In the genomic region with DNA sequence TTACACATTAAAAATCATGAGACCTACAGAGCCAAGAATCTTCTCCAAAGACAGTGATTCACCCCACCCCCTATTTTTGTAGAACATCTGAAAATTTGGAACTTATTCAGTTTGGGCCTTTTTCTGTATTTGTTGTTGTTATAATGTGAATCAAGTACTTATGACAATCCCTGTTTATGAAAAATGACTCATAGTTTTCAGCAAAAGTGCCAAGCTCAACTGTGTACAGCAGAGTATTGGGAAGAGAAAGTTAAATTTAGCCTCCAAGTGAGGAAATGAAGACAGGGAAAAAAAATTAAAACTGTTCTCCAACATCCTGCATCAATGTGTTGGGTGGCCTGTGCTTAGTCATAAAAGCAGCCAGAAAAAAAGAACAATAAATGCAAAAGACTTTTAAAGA, we compare ENCODE assay signal across 17 cellular contexts. TPM values are rescaled to one million over a fixed set of nuclear protein-coding genes. Genes with fewer than 3 reads are reported as not detected.
"Had no signal": no experiment of that assay in that cellular context is flagged by ENCODE, and none has a peak within 500 bp of the region (broad histone marks: within the 10 kb centered on the region; RNA-seq: fewer than 3 reads in every experiment).

No MANE protein-coding gene starts in this region.

- H3K9me3 ChIP-seq: adrenal gland, body of pancreas, left ventricle myocardium inferior, psoas muscle, right lobe of liver, upper lobe of right lung had no signal

- H3K4me1 ChIP-seq: body of pancreas, left ventricle myocardium inferior, psoas muscle, right lobe of liver, upper lobe of right lung had no signal

- H3K4me3 ChIP-seq: adrenal gland, body of pancreas, left ventricle myocardium inferior, psoas muscle, right lobe of liver, upper lobe of right lung had no signal

- H3K27me3 ChIP-seq: adrenal gland, body of pancreas, right lobe of liver, upper lobe of right lung had no signal

- ATAC-seq: activated CD4-positive, CD25-positive, alpha-beta regulatory T cell treated with anti-CD3 and anti-CD28 coated beads, Interleukin-2, amount 50 U/mL, for 24 hours; body of pancreas; effector memory CD8-positive, alpha-beta T cell; psoas muscle; upper lobe of right lung had no signal

- FAIRE-seq: frontal cortex, kidney had no signal

- H3K27ac Mint-ChIP-seq: activated T-helper 2 cell treated with anti-CD3 and anti-CD28 coated beads, Interferon-gamma antibody, Interleukin-2, Interleukin-4, amounts not matched to agents 10 μg/mL and 5 μg/mL and 100 μg/mL, durations not matched to agents 14 hours and 24 hours and 36 hours; effector memory CD8-positive, alpha-beta T cell; nephron progenitor cell had no signal

- H3K9me3 Mint-ChIP-seq: activated T-helper 2 cell treated with anti-CD3 and anti-CD28 coated beads, Interferon-gamma antibody, Interleukin-2, Interleukin-4, amounts not matched to agents 10 μg/mL and 5 μg/mL and 100 μg/mL, durations not matched to agents 14 hours and 24 hours and 36 hours; nephron progenitor cell had no signal

- H3K36me3 ChIP-seq: adrenal gland, left ventricle myocardium inferior, right lobe of liver, upper lobe of right lung had no signal

- H3K4me3 Mint-ChIP-seq: effector memory CD8-positive, alpha-beta T cell; nephron progenitor cell had no signal

- H3K27ac ChIP-seq: adrenal gland, body of pancreas, left ventricle myocardium inferior, psoas muscle, right lobe of liver, upper lobe of right lung had no signal

- DNase-seq: activated naive CD4-positive, alpha-beta T cell treated with anti-CD3 and anti-CD28 coated beads, Interleukin-2, amount 50 U/mL, for 16 hours; body of pancreas; effector memory CD8-positive, alpha-beta T cell; kidney; left ventricle myocardium inferior; mesenchymal stem cell; nephron progenitor cell; psoas muscle; right lobe of liver; stimulated activated CD4-positive, alpha-beta T cell treated with anti-CD3 and anti-CD28 coated beads, Interleukin-12 subunit alpha, Interleukin-12 subunit beta, amount 100 ng/mL, for 4 hours; stimulated activated naive CD4-positive, alpha-beta T cell; upper lobe of right lung had no signal

- H3K27me3 Mint-ChIP-seq: effector memory CD8-positive, alpha-beta T cell had no signal

- H3K4me1 Mint-ChIP-seq: nephron progenitor cell had no signal

RNA-seq across cellular contexts. Expression of a gene that starts 46.2 kb away (rescaled TPM):
- total RNA-seq: activated T-helper 2 cell treated with anti-CD3 and anti-CD28 coated beads, Interferon-gamma antibody, Interleukin-2, Interleukin-4, amounts not matched to agents 10 μg/mL and 5 μg/mL and 100 μg/mL, durations not matched to agents 14 hours and 24 hours and 36 hours; T-helper 2 cell treated with Interferon-gamma antibody and Interleukin-4, amounts not matched to agents 100 ng/mL and 5 ng/mL, for 36 hours had no signal
